20 cellular contexts compared by ENCODE assay signal in genomic region chr9:117958726-117959125, GRCh38.
"Had no signal": no experiment of that assay in that cellular context is flagged by ENCODE, and none has a peak within 500 bp of the region (broad histone marks: within the 10 kb centered on the region; RNA-seq: fewer than 3 reads in every experiment).

No MANE protein-coding gene starts in this region.

- H3K27me3 Mint-ChIP-seq: progenitor cell of endocrine pancreas had no signal

- H2AFZ ChIP-seq: hepatocyte, neural progenitor cell had no signal

- H3K9me3 ChIP-seq: esophagus muscularis mucosa, mucosa of descending colon, pancreas, tibial artery, upper lobe of left lung, uterus had no signal

- H3K4me3 Mint-ChIP-seq: natural killer cell treated with Interleukin-12 subunit alpha and Interleukin-12 subunit beta and Interleukin-15 and Interleukin-18, amount 100 ng/mL, for 72 hours; neural progenitor cell; stimulated activated effector memory CD8-positive, alpha-beta T cell treated with anti-CD3 and anti-CD28 coated beads, Interleukin-12 subunit alpha, Interleukin-12 subunit beta, amount 100 ng/mL, for 72 hours had no signal

- H3K27me3 ChIP-seq: esophagus muscularis mucosa, hepatocyte, neural progenitor cell, pancreas, tibial artery, upper lobe of left lung, uterus had no signal

- H3K36me3 Mint-ChIP-seq: natural killer cell treated with Interleukin-12 subunit alpha and Interleukin-12 subunit beta and Interleukin-15 and Interleukin-18, amount 100 ng/mL, for 72 hours; neural progenitor cell; stimulated activated effector memory CD8-positive, alpha-beta T cell treated with anti-CD3 and anti-CD28 coated beads, Interleukin-12 subunit alpha, Interleukin-12 subunit beta, amount 100 ng/mL, for 72 hours had no signal

- H3K27ac ChIP-seq: epithelial cell of prostate, esophagus muscularis mucosa, hepatocyte, neural progenitor cell, pancreas, tibial artery, upper lobe of left lung, uterus had no signal

- H3K4me2 ChIP-seq: hepatocyte, neural progenitor cell had no signal

- H3K4me1 Mint-ChIP-seq: neural progenitor cell; stimulated activated effector memory CD8-positive, alpha-beta T cell treated with anti-CD3 and anti-CD28 coated beads, Interleukin-12 subunit alpha, Interleukin-12 subunit beta, amount 100 ng/mL, for 72 hours had no signal

- DNase-seq: effector memory CD4-positive, alpha-beta T cell; islet precursor cell; mammary epithelial cell; mucosa of descending colon; nucleus accumbens; pancreas; right cardiac atrium; stimulated activated CD4-positive, alpha-beta T cell treated with anti-CD3 and anti-CD28 coated beads, Interleukin-4, amount 100 ng/mL, for 1 hour; stimulated activated CD8-positive, alpha-beta memory T cell treated with anti-CD3 and anti-CD28 coated beads, Interleukin-4, amount 100 ng/mL, for 48 hours; stimulated activated naive CD8-positive, alpha-beta T cell treated with anti-CD3 and anti-CD28 coated beads, Interleukin-15, Interleukin-2, amounts not matched to agents 100 U/mL and 50 U/mL, for 24 hours; tibial artery; upper lobe of left lung; uterus had no signal

- H3K4me3 ChIP-seq: esophagus muscularis mucosa, hepatocyte, mucosa of descending colon, neural progenitor cell, pancreas, tibial artery, upper lobe of left lung, uterus had no signal

- H3K36me3 ChIP-seq: esophagus muscularis mucosa, neural progenitor cell, pancreas, tibial artery, upper lobe of left lung, uterus had no signal

- H3K9me3 Mint-ChIP-seq: neural progenitor cell; stimulated activated effector memory CD8-positive, alpha-beta T cell treated with anti-CD3 and anti-CD28 coated beads, Interleukin-12 subunit alpha, Interleukin-12 subunit beta, amount 100 ng/mL, for 72 hours had no signal

- H3K79me2 ChIP-seq: hepatocyte had no signal

- H3K9ac ChIP-seq: neural progenitor cell had no signal

- H3K27ac Mint-ChIP-seq: natural killer cell treated with Interleukin-12 subunit alpha and Interleukin-12 subunit beta and Interleukin-15 and Interleukin-18, amount 100 ng/mL, for 72 hours; neural progenitor cell; progenitor cell of endocrine pancreas; stimulated activated effector memory CD8-positive, alpha-beta T cell treated with anti-CD3 and anti-CD28 coated beads, Interleukin-12 subunit alpha, Interleukin-12 subunit beta, amount 100 ng/mL, for 72 hours had no signal

- ATAC-seq: mucosa of descending colon; natural killer cell treated with Interleukin-12 subunit alpha and Interleukin-12 subunit beta and Interleukin-15 and Interleukin-18, amount 100 ng/mL, for 72 hours; pancreas; right cardiac atrium; stimulated activated effector memory CD8-positive, alpha-beta T cell treated with anti-CD3 and anti-CD28 coated beads, Interleukin-12 subunit alpha, Interleukin-12 subunit beta, amount 100 ng/mL, for 72 hours; stimulated activated naive CD8-positive, alpha-beta T cell treated with anti-CD3 and anti-CD28 coated beads, Interleukin-15, Interleukin-2, amounts not matched to agents 100 U/mL and 50 U/mL, for 24 hours had no signal

- H3K4me1 ChIP-seq: esophagus muscularis mucosa, neural progenitor cell, pancreas, tibial artery, upper lobe of left lung, uterus had no signal
